8 cellular contexts compared by ENCODE assay signal in the genomic region with DNA sequence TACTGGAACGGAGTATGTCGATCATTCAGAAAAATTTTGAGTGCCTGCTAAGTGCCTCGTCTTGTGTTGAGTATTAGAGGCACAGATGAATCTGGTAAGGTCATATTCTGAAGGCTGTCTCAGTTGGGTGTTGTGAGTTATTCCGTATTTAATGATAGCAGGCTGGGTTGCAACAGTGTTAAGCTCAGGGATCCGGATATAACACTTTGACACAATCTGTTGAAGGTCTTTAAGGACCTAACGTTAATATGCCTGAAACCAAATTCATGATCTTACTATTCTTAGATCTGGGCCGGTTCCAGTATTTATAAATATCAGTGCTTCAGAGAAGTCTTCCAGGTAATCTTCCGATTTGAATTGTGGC. TPM values are rescaled to one million over a fixed set of nuclear protein-coding genes. Genes with fewer than 3 reads are reported as not detected.
DNase-seq lines count a peak whose midpoint lies in the region; ATAC-seq and TF ChIP-seq lines count a peak whose summit lies in the region.

No MANE protein-coding gene starts in this region.

- H3K9me3 ChIP-seq in left ventricle myocardium inferior (replicated peaks), result no peaks in the 10 kb centered on the region
- H3K9me3 ChIP-seq in mammary epithelial cell (replicated peaks; ENCODE audit: insufficient read depth, low read length), result no peaks in the 10 kb centered on the region
- H3K9me3 ChIP-seq in mesodermal cell (ENCODE audit: control insufficient read depth, low read length), result no peaks in the 10 kb centered on the region
- no peaks in the 10 kb centered on the region for H3K9me3 ChIP-seq in aorta (ENCODE audit: control insufficient read depth, low read length)

- peak overlapping the region; percentile 91 for H3K27ac ChIP-seq in left ventricle myocardium inferior (replicated peaks)
- peak overlapping the region; percentile 94 for H3K27ac ChIP-seq in mammary epithelial cell (ENCODE audit: insufficient read depth, low read depth, low read length)
- peak overlapping the region; percentile 85 for H3K27ac ChIP-seq in mesodermal cell (ENCODE audit: low read depth, low read length, severe bottlenecking)
- peak overlapping the region in 1 of 2 donors; percentile 91 for H3K27ac ChIP-seq in aorta (ENCODE audit: low read depth in 1 of 2, low read length in 2 of 2)

- no peak for ATAC-seq in aorta (ENCODE audit: low FRiP score)
- no peak for ATAC-seq in GM21360 (IDR thresholded peaks at IDR 0.05; ENCODE audit: unreplicated experiment)

- H3K36me3 ChIP-seq in left ventricle myocardium inferior, result peaks cover 35% of the 10 kb centered on the region
- peaks cover 36% of the 10 kb centered on the region for H3K36me3 ChIP-seq in mammary epithelial cell (ENCODE audit: insufficient read depth, low read length)
- H3K36me3 ChIP-seq in mesodermal cell (ENCODE audit: control insufficient read depth, insufficient read depth, low read length), result peaks cover 56% of the 10 kb centered on the region
- peaks cover 0 to 5% of the 10 kb centered on the region in 2 donors for H3K36me3 ChIP-seq in aorta (ENCODE audit: control insufficient read depth in 1 of 2, insufficient read depth in 2 of 2, low read length in 1 of 2)

- DNase-seq in left ventricle myocardium inferior (no peak), cardiac septum (ENCODE audit: low spot score) (no peak), mammary epithelial cell (no peak), aorta (no peak), occipital lobe (lab: John Stamatoyannopoulos, UW) (no peak), HuH-7 (ENCODE audit: low spot score) (no peak)

- H3K27me3 ChIP-seq in left ventricle myocardium inferior (ENCODE audit: low read depth) (no peaks in the 10 kb centered on the region), mammary epithelial cell (ENCODE audit: insufficient read depth, low read length) (no peaks in the 10 kb centered on the region), aorta (ENCODE audit: control insufficient read depth in 1 of 2, insufficient read depth in 2 of 2, low read length in 1 of 2) (no peaks in the 10 kb centered on the region)

- no peaks in the 10 kb centered on the region for H4K20me1 ChIP-seq in mammary epithelial cell (ENCODE audit: insufficient read depth, low read length)

- H3K4me1 ChIP-seq in left ventricle myocardium inferior (peaks cover 34% of the 10 kb centered on the region), mammary epithelial cell (ENCODE audit: insufficient read depth, low read length) (peaks cover 6% of the 10 kb centered on the region), mesodermal cell (ENCODE audit: control insufficient read depth, insufficient read depth, low read length, poor library complexity, severe bottlenecking) (peaks cover 12% of the 10 kb centered on the region), aorta (ENCODE audit: control insufficient read depth in 1 of 2, insufficient read depth in 2 of 2, low read length in 2 of 2) (peaks cover 0 to 2% of the 10 kb centered on the region in 2 donors)

- WGBS in mammary epithelial cell (ENCODE audit: low coverage, missing lambda C conversion rate), result 3% methylated on average over 7 of the region's 8 CpGs
- WGBS in mesodermal cell (ENCODE audit: insufficient coverage in 2 of 2), 2 experiments, result 8 to 16% methylated on average over 6 of the region's 8 CpGs
- WGBS in aorta, 2 donors, result 3 to 5% methylated on average over 8 of the region's 8 CpGs

- CTCF ChIA-PET in mammary epithelial cell (lab: Charles Lee; ENCODE audit: low non-redundant PET), result interaction anchor here (0.5 to 0.7 kb wide), 3 partner anchors 27 to 279 kb away, joined by 3 to 7 read pairs (median 3); no protein-coding TSS in a partner anchor

- peak overlapping the region; percentile 89 for H3K4me2 ChIP-seq in mammary epithelial cell (ENCODE audit: insufficient read depth, low read depth, low read length)

- in situ Hi-C loops in mammary epithelial cell (cut with MboI; ENCODE audit: low sequenced_read_pairs in 2 of 2), result loop anchor here (10.0 to 25.0 kb wide), 2 partner anchors 260 to 282 kb away; a partner anchor contains a TSS

- H2AFZ ChIP-seq in mammary epithelial cell (ENCODE audit: low read depth, low read length), result peak overlapping the region; percentile 96

- H3K4me3 ChIP-seq in left ventricle myocardium inferior (peak overlapping the region; percentile 92), mammary epithelial cell (replicated peaks in 1 of 3; ENCODE audit: insufficient read depth in 1 of 3, low read depth in 2 of 3, low read length in 3 of 3) (peak overlapping the region; percentile 75 to 87 (median 76)), mesodermal cell (ENCODE audit: extremely low read depth, insufficient read depth, low read length, poor library complexity, severe bottlenecking) (peak overlapping the region; percentile 67), aorta (ENCODE audit: low read length in 2 of 2) (peak overlapping the region; percentile 90 to 98)

- H3K9ac ChIP-seq in mammary epithelial cell (ENCODE audit: insufficient read depth, low read length), result peak overlapping the region; percentile 97

- dilution Hi-C loops in mammary epithelial cell (cut with HindIII; ENCODE audit: low sequenced_read_pairs), result loop anchor here (25.0 kb wide), 1 partner anchor 257 kb away; no protein-coding TSS in a partner anchor

- intact Hi-C loops in left ventricle myocardium inferior (cut with micrococcal nuclease) (no loop called here), cardiac septum (cut with DNase I) (loop anchor here (2.0 to 10.0 kb wide), 5 partner anchors 38 to 522 kb away; a partner anchor contains a TSS), mammary epithelial cell (cut with micrococcal nuclease) (loop anchor here (1.0 to 5.0 kb wide), 6 partner anchors 40 to 281 kb away; a partner anchor contains a TSS), aorta (cut with DNase I) (loop anchor here in 1 of 2 donors (2.0 to 10.0 kb wide), 2 partner anchors 38 to 260 kb away; a partner anchor contains a TSS)

- peaks cover 69% of the 10 kb centered on the region for H3K79me2 ChIP-seq in mammary epithelial cell (ENCODE audit: insufficient read depth, low read length)

- no TSS peak for BruUV-seq in mammary epithelial cell (replicated peaks; lab: Mats Ljungman, UMichigan)

- TF ChIP-seq CTCF in left ventricle myocardium inferior (IDR thresholded peaks at IDR 0.05; ENCODE audit: borderline replicate concordance) (no peak), mammary epithelial cell (conservative IDR thresholded peaks at IDR 0.05 in 1 of 2, IDR thresholded peaks at IDR 0.05 in 1 of 2; ENCODE audit: extremely low read depth in 1 of 2, insufficient read depth in 1 of 2, low read depth in 1 of 2, low read length in 2 of 2) (no peak)

RNA-seq across cellular contexts. Expression of a gene that starts 0.6 kb away (rescaled TPM):
- total RNA-seq in left ventricle myocardium inferior (20.5 TPM), cardiac septum (20.9 TPM), mammary epithelial cell (10 to 100 TPM in 1 of 2 donors, 1 to 10 TPM in 1; 9.2 to 34.9 TPM), aorta (10 to 100 TPM; 34.7 to 36.2 TPM), occipital lobe (19.5 TPM)
- polyA plus RNA-seq in mammary epithelial cell (22.1 TPM), aorta (10 to 100 TPM; 15.2 to 20.7 TPM)
- 58.3 TPM for polyA minus RNA-seq in mammary epithelial cell
- polyA plus RNA-seq in mesodermal cell (2013, experiment 1 of 2), result 37.3 TPM
- polyA plus RNA-seq in mesodermal cell (2013, experiment 2 of 2), result 35.3 TPM

RNA-seq across cellular contexts. Expression of a gene that starts 0.7 kb away (rescaled TPM):
- total RNA-seq in left ventricle myocardium inferior (0.11 TPM), cardiac septum (0.11 TPM), mammary epithelial cell (1 to 10 TPM; 1.2 to 8.8 TPM), aorta (under 1 TPM; 0.58 to 0.96 TPM), occipital lobe (0.94 TPM)
- polyA plus RNA-seq in mammary epithelial cell (16.8 TPM), aorta (under 1 TPM; 0.28 to 0.38 TPM)
- 22.4 TPM for polyA minus RNA-seq in mammary epithelial cell
- 13.9 TPM for polyA plus RNA-seq in mesodermal cell (2013, experiment 1 of 2)
- 14.1 TPM for polyA plus RNA-seq in mesodermal cell (2013, experiment 2 of 2)

RNA-seq across cellular contexts. Expression of a gene that starts 39.0 kb away (rescaled TPM):
- total RNA-seq in left ventricle myocardium inferior (15.3 TPM), cardiac septum (19.5 TPM), mammary epithelial cell (10 to 100 TPM; 28.1 to 31.0 TPM), aorta (10 to 100 TPM; 31.3 to 36.0 TPM), occipital lobe (10.1 TPM)
- polyA plus RNA-seq in mammary epithelial cell (13.8 TPM), aorta (10 to 100 TPM in 1 of 2 donors, 1 to 10 TPM in 1; 7.6 to 18.8 TPM)
- polyA minus RNA-seq in mammary epithelial cell, result 27.5 TPM
- 15.2 TPM for polyA plus RNA-seq in mesodermal cell (2013, experiment 1 of 2)
- polyA plus RNA-seq in mesodermal cell (2013, experiment 2 of 2), result 14.3 TPM
